In genomic region chr14:59687663-59688062, GRCh38 we compare ENCODE assay signal across 11 cellular contexts.
"Had no signal": no experiment of that assay in that cellular context is flagged by ENCODE, and none has a peak within 500 bp of the region (broad histone marks: within the 10 kb centered on the region; RNA-seq: fewer than 3 reads in every experiment).

No MANE protein-coding gene starts in this region.

- H3K9me3 ChIP-seq: body of pancreas had no signal

- H3K4me3 ChIP-seq: body of pancreas had no signal

- FAIRE-seq: astrocyte had no signal

- H3K4me1 ChIP-seq: body of pancreas had no signal

- ATAC-seq: body of pancreas, Right ventricle myocardium inferior had no signal

- H3K36me3 ChIP-seq: WERI-Rb-1 had no signal

- DNase-seq: activated CD4-positive, alpha-beta T cell treated with anti-CD3 and anti-CD28 coated beads for 1 hour; activated CD4-positive, CD25-positive, alpha-beta regulatory T cell; activated CD8-positive, alpha-beta memory T cell treated with anti-CD3 and anti-CD28 coated beads, Interleukin-2, amount 50 U/mL, for 48 hours; activated effector memory CD4-positive, alpha-beta T cell treated with Interleukin-2 at 50 U/mL for 16 hours; central memory CD4-positive, alpha-beta T cell; NCI-H1436 treated with DMSO at 0.1 percent for 48 hours; NCI-H345 had no signal

- H3K27me3 ChIP-seq: body of pancreas had no signal

- H3K27ac ChIP-seq: body of pancreas, WERI-Rb-1 had no signal
